9 cellular contexts compared by ENCODE assay signal in the genomic region with DNA sequence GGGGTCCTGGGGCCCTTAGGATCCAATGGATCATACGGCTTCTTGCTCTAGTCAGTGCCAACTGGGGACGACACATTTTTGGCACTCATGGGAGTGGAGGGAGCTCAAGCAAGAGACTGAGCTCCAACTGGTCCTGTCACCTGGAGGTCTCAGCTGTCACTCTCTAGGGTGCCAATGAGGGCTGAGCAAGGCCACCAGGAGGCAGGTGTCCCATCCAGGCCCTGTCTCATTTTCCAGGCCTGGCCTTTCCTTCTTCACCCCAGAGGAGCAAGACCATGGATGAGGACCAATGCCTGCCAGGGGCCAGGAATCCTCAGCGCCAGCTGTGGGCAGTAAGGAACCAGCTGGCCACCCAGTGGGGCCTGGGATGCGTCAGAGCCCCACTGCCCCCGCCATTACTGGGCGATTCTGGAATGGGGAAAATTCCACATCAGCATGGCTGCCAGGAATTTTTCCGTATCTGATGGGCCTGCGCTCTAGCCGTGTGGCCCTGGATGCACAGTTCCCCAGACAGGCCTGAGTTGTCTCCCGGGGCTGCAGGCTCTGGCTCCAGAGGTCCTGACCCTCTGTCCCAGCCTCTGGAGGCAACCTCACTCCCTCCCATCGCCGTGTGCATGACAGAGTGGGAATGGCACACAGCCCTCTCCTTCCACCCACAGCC. TPM values are rescaled to one million over a fixed set of nuclear protein-coding genes. Genes with fewer than 3 reads are reported as not detected.
DNase-seq lines count a peak whose midpoint lies in the region; ATAC-seq and TF ChIP-seq lines count a peak whose summit lies in the region.
"Had no signal": no experiment of that assay in that cellular context is flagged by ENCODE, and none has a peak within 500 bp of the region (broad histone marks: within the 10 kb centered on the region; RNA-seq: fewer than 3 reads in every experiment).

No MANE protein-coding gene starts in this region.

- no peaks in the 10 kb centered on the region for H3K9me3 Mint-ChIP-seq in activated naive CD4-positive, alpha-beta T cell treated with anti-CD3 and anti-CD28 coated beads, Interleukin-2, amount 50 U/mL, for 72 hours
- H3K9me3 Mint-ChIP-seq: activated B cell treated with CpG ODN at 0.5 μM for 24 hours had no signal

- no peak for TF ChIP-seq POLR2A in heart left ventricle (IDR thresholded peaks at IDR 0.05)

- peaks cover 2 to 14% of the 10 kb centered on the region in 2 donors for H3K36me3 Mint-ChIP-seq in activated naive CD4-positive, alpha-beta T cell treated with anti-CD3 and anti-CD28 coated beads, Interleukin-2, amount 50 U/mL, for 72 hours

- ATAC-seq in RWPE2 (ENCODE audit: low read depth) (peak; percentile 19; the same call in 1 of the 3 replicates), heart left ventricle (peak in 3 of 4 donors; percentile 60 to 74 (median 69)), HG03139 (IDR thresholded peaks at IDR 0.05; ENCODE audit: unreplicated experiment) (no peak)
- ATAC-seq in activated naive CD4-positive, alpha-beta T cell treated with anti-CD3 and anti-CD28 coated beads, Interleukin-2, amount 50 U/mL, for 72 hours, result no peak

- WGBS in heart left ventricle, 4 donors, result 41 to 44% (median 43%) methylated on average over 9 to 12 of the region's 12 CpGs

- H3K27ac ChIP-seq in RWPE2 (ENCODE audit: poor library complexity, severe bottlenecking) (no peak overlapping the region), heart left ventricle (peak overlapping the region in 1 of 12 donors; percentile 24)

- intact Hi-C loops in heart left ventricle (cut with DNase I), result no loop called here
- intact Hi-C loops in posterior cingulate gyrus (cut with DNase I), result no loop called here

- DNase-seq in C1 segment of cervical spinal cord (lab: John Stamatoyannopoulos, UW) (peak in 8 of 14 donors; percentile 48 to 76 (median 60)), RWPE2 (ENCODE audit: low spot score) (no peak), heart left ventricle (peak in 3 of 5 donors; percentile 27 to 59 (median 40)), posterior cingulate gyrus (peak in 8 of 10 donors; percentile 35 to 92 (median 57)), NCI-H2227 (lab: John Stamatoyannopoulos, UW; ENCODE audit: unreplicated experiment) (no peak)
- DNase-seq in activated CD8-positive, alpha-beta memory T cell treated with anti-CD3 and anti-CD28 coated beads, Interleukin-2, amount 50 U/mL, for 4 hours, result no peak
- no peak for DNase-seq in activated naive CD4-positive, alpha-beta T cell treated with anti-CD3 and anti-CD28 coated beads, Interleukin-2, amount 50 U/mL, for 72 hours (ENCODE audit: low spot score in 2 of 2)
- DNase-seq: activated B cell treated with CpG ODN at 0.5 μM for 24 hours had no signal

- H3K4me3 ChIP-seq in RWPE2 (ENCODE audit: severe bottlenecking), result no peak overlapping the region
- peak overlapping the region in 4 of 12 donors; percentile 9 to 36 (median 23) for H3K4me3 ChIP-seq in heart left ventricle

- TF ChIP-seq CTCF in RWPE2 (IDR thresholded peaks at IDR 0.05; ENCODE audit: poor library complexity, severe bottlenecking) (no peak), heart left ventricle (IDR thresholded peaks at IDR 0.05) (peak in 2 of 12 donors; percentile 8 to 21)

- H3K36me3 ChIP-seq in RWPE2 (ENCODE audit: low read depth) (peaks cover 40% of the 10 kb centered on the region), heart left ventricle (peaks cover under 1 to 49% (median 46%) of the 10 kb centered on the region in 9 donors)

- H3K27me3 ChIP-seq in RWPE2 (ENCODE audit: insufficient read depth, poor library complexity, severe bottlenecking), result no peaks in the 10 kb centered on the region
- H3K27me3 ChIP-seq in heart left ventricle, result peaks cover 0 to 4% (median 0%) of the 10 kb centered on the region in 9 donors

- no peak overlapping the region for H3K27ac Mint-ChIP-seq in activated naive CD4-positive, alpha-beta T cell treated with anti-CD3 and anti-CD28 coated beads, Interleukin-2, amount 50 U/mL, for 72 hours
- H3K27ac Mint-ChIP-seq: activated B cell treated with CpG ODN at 0.5 μM for 24 hours had no signal

- H3K9me3 ChIP-seq in RWPE2 (ENCODE audit: severe bottlenecking), result no peaks in the 10 kb centered on the region
- H3K9me3 ChIP-seq in heart left ventricle, result no peaks in the 10 kb centered on the region

- no peaks in the 10 kb centered on the region for H3K4me1 ChIP-seq in RWPE2 (ENCODE audit: insufficient read depth, poor library complexity, severe bottlenecking)
- H3K4me1 ChIP-seq in heart left ventricle, result peaks cover 0 to 19% (median 11%) of the 10 kb centered on the region in 12 donors

RNA-seq across cellular contexts. Expression of gene GAL3ST1, which starts 0.7 kb away (rescaled TPM):
- 1 to 10 TPM in 1 of 9 donors, under 1 TPM in 3, not detected in 5; 0.25 to 1.1 (median 0.58) TPM for total RNA-seq in heart left ventricle
- polyA plus RNA-seq in heart left ventricle, result under 1 TPM; 0.14 to 0.19 TPM
- total RNA-seq in activated naive CD4-positive, alpha-beta T cell treated with anti-CD3 and anti-CD28 coated beads, Interleukin-2, amount 50 U/mL, for 72 hours, result under 1 TPM in 1 of 2 donors, not detected in 1; 0.70 TPM
- total RNA-seq: activated B cell treated with CpG ODN at 0.5 μM for 24 hours had no signal

RNA-seq across cellular contexts. Expression of gene PES1, which starts 16.6 kb away (rescaled TPM):
- total RNA-seq in heart left ventricle, result 10 to 100 TPM; 15.7 to 39.8 (median 27.8) TPM
- polyA plus RNA-seq in heart left ventricle, result 10 to 100 TPM; 23.0 to 60.9 TPM
- total RNA-seq in activated naive CD4-positive, alpha-beta T cell treated with anti-CD3 and anti-CD28 coated beads, Interleukin-2, amount 50 U/mL, for 72 hours, result 100 to 1,000 TPM in 1 of 2 donors, 10 to 100 TPM in 1; 22.4 to 113 TPM

RNA-seq across cellular contexts. Expression of gene SEC14L6, which starts 28.6 kb away (rescaled TPM):
- total RNA-seq in heart left ventricle, result 1 to 10 TPM in 1 of 9 donors, under 1 TPM in 1, not detected in 7; 0.16 to 2.8 TPM
- under 1 TPM in 1 of 2 donors, not detected in 1; 0.03 TPM for polyA plus RNA-seq in heart left ventricle
- not detected for total RNA-seq in activated naive CD4-positive, alpha-beta T cell treated with anti-CD3 and anti-CD28 coated beads, Interleukin-2, amount 50 U/mL, for 72 hours
- total RNA-seq: activated B cell treated with CpG ODN at 0.5 μM for 24 hours had no signal

RNA-seq across cellular contexts. Expression of gene TCN2, which starts 31.8 kb away (rescaled TPM):
- total RNA-seq in heart left ventricle, result 10 to 100 TPM; 11.2 to 69.9 (median 19.5) TPM
- polyA plus RNA-seq in heart left ventricle, result 10 to 100 TPM; 11.0 to 19.2 TPM
- total RNA-seq in activated naive CD4-positive, alpha-beta T cell treated with anti-CD3 and anti-CD28 coated beads, Interleukin-2, amount 50 U/mL, for 72 hours, result 1 to 10 TPM; 1.5 TPM
- total RNA-seq: activated B cell treated with CpG ODN at 0.5 μM for 24 hours had no signal

Comparison
In these comparisons a context has a peak if more than half of its experiments do, and no peak if none do; other contexts are left out.
1. DNase-seq: peak in C1 segment of cervical spinal cord (8 of 14), heart left ventricle (3 of 5) and posterior cingulate gyrus (8 of 10); none in RWPE2 (single experiment), NCI-H2227 (single experiment), activated CD8-positive, alpha-beta memory T cell treated with anti-CD3 and anti-CD28 coated beads, Interleukin-2, amount 50 U/mL, for 4 hours (single experiment) and activated naive CD4-positive, alpha-beta T cell treated with anti-CD3 and anti-CD28 coated beads, Interleukin-2, amount 50 U/mL, for 72 hours (0 of 2).
2. ATAC-seq: peak in RWPE2 (single experiment) and heart left ventricle (3 of 4); none in HG03139 (single experiment) and activated naive CD4-positive, alpha-beta T cell treated with anti-CD3 and anti-CD28 coated beads, Interleukin-2, amount 50 U/mL, for 72 hours (0 of 2).